In genomic region chr15:62241135-62241770, GRCh38 we compare ENCODE assay signal across 11 cellular contexts.
DNase-seq lines count a peak whose midpoint lies in the region; ATAC-seq and TF ChIP-seq lines count a peak whose summit lies in the region.
"Had no signal": no experiment of that assay in that cellular context is flagged by ENCODE, and none has a peak within 500 bp of the region (broad histone marks: within the 10 kb centered on the region; RNA-seq: fewer than 3 reads in every experiment).

No MANE protein-coding gene starts in this region.

- H3K36me3 ChIP-seq in endodermal cell (ENCODE audit: control insufficient read depth, insufficient read depth, low read length) (no peaks in the 10 kb centered on the region), smooth muscle cell (ENCODE audit: low read depth) (no peaks in the 10 kb centered on the region)

- DNase-seq in activated CD4-positive, alpha-beta T cell treated with anti-CD3 and anti-CD28 coated beads for 48 hours, result peak; percentile 18
- no peak for DNase-seq in activated CD4-positive, alpha-beta T cell treated with anti-CD3 and anti-CD28 coated beads, Interleukin-2, amount 10 ng/mL, durations not matched to agents 7 days and 5 days
- peak; percentile 53 for DNase-seq in NCI-H69 (lab: John Stamatoyannopoulos, UW)
- peak; percentile 91 for DNase-seq in endodermal cell
- no peak for DNase-seq in smooth muscle cell (lab: John Stamatoyannopoulos, UW; ENCODE audit: unreplicated experiment)
- DNase-seq in activated CD8-positive, alpha-beta memory T cell treated with anti-CD3 and anti-CD28 coated beads, Interleukin-2, amount 10 ng/mL, durations not matched to agents 7 days and 5 days, result no peak
- DNase-seq in activated CD8-positive, alpha-beta T cell treated with anti-CD3 and anti-CD28 coated beads for 36 hours, result no peak
- no peak for DNase-seq in Kasumi-1 (lab: John Stamatoyannopoulos, UW)
- DNase-seq: CD4-positive, CD25-positive, alpha-beta regulatory T cell; NCI-H1105 had no signal

- no peak overlapping the region for H3K27ac Mint-ChIP-seq in activated CD4-positive, alpha-beta T cell treated with anti-CD3 and anti-CD28 coated beads, Interleukin-2, amount 10 ng/mL, durations not matched to agents 7 days and 5 days
- H3K27ac Mint-ChIP-seq in endodermal cell, result no peak overlapping the region
- no peak overlapping the region for H3K27ac Mint-ChIP-seq in activated CD8-positive, alpha-beta memory T cell treated with anti-CD3 and anti-CD28 coated beads, Interleukin-2, amount 10 ng/mL, durations not matched to agents 7 days and 5 days
- no peak overlapping the region for H3K27ac Mint-ChIP-seq in activated CD8-positive, alpha-beta T cell treated with anti-CD3 and anti-CD28 coated beads for 36 hours

- peak; percentile 85 for TF ChIP-seq CTCF in endodermal cell (conservative IDR thresholded peaks at IDR 0.05)
- peak; percentile 20 for TF ChIP-seq CTCF in smooth muscle cell (IDR thresholded peaks at IDR 0.05; ENCODE audit: borderline replicate concordance, insufficient read depth, poor library complexity, severe bottlenecking)
- TF ChIP-seq CTCF in activated CD8-positive, alpha-beta T cell treated with anti-CD3 and anti-CD28 coated beads for 36 hours (IDR thresholded peaks at IDR 0.05), result no peak

- H3K4me1 ChIP-seq in endodermal cell (ENCODE audit: control insufficient read depth, insufficient read depth, low read length) (no peaks in the 10 kb centered on the region), smooth muscle cell (ENCODE audit: low read depth) (no peaks in the 10 kb centered on the region)

- WGBS in endodermal cell (ENCODE audit: insufficient coverage in 1 of 2, insufficient read length in 1 of 2), 2 experiments, result 81 to 100% methylated on average over 2 to 5 of the region's 5 CpGs
- WGBS in smooth muscle cell (ENCODE audit: low lambda C conversion rate), result 76% methylated on average over 5 of the region's 5 CpGs

- no peak for ATAC-seq in activated CD8-positive, alpha-beta memory T cell treated with anti-CD3 and anti-CD28 coated beads, Interleukin-2, amount 10 ng/mL, durations not matched to agents 7 days and 5 days
- no peak for ATAC-seq in activated CD8-positive, alpha-beta T cell treated with anti-CD3 and anti-CD28 coated beads for 36 hours
- ATAC-seq: sciatic nerve had no signal

- H3K9me3 ChIP-seq in endodermal cell (ENCODE audit: control insufficient read depth, low read length) (peaks cover 5% of the 10 kb centered on the region), smooth muscle cell (replicated peaks; ENCODE audit: low read depth) (peaks cover 3% of the 10 kb centered on the region)

- H3K27ac ChIP-seq in endodermal cell (ENCODE audit: low read depth, low read length) (no peak overlapping the region), smooth muscle cell (ENCODE audit: low read depth) (no peak overlapping the region)

- no peak overlapping the region for H2AFZ ChIP-seq in smooth muscle cell (ENCODE audit: low read depth)

- H3K4me2 ChIP-seq in smooth muscle cell, result no peak overlapping the region

- H3F3A ChIP-seq in smooth muscle cell (ENCODE audit: low read depth), result no peaks in the 10 kb centered on the region

- no peaks in the 10 kb centered on the region for H3K79me2 ChIP-seq in smooth muscle cell (ENCODE audit: low read depth)

- H3K9me3 Mint-ChIP-seq in activated CD4-positive, alpha-beta T cell treated with anti-CD3 and anti-CD28 coated beads, Interleukin-2, amount 10 ng/mL, durations not matched to agents 7 days and 5 days, result peaks cover 3% of the 10 kb centered on the region
- H3K9me3 Mint-ChIP-seq in endodermal cell, result peaks cover 4% of the 10 kb centered on the region
- no peaks in the 10 kb centered on the region for H3K9me3 Mint-ChIP-seq in activated CD8-positive, alpha-beta memory T cell treated with anti-CD3 and anti-CD28 coated beads, Interleukin-2, amount 10 ng/mL, durations not matched to agents 7 days and 5 days (ENCODE audit: low read depth)
- H3K9me3 Mint-ChIP-seq in activated CD8-positive, alpha-beta T cell treated with anti-CD3 and anti-CD28 coated beads for 36 hours, result no peaks in the 10 kb centered on the region

- peaks cover 2% of the 10 kb centered on the region for H3K27me3 Mint-ChIP-seq in activated CD4-positive, alpha-beta T cell treated with anti-CD3 and anti-CD28 coated beads, Interleukin-2, amount 10 ng/mL, durations not matched to agents 7 days and 5 days
- peaks cover 6% of the 10 kb centered on the region for H3K27me3 Mint-ChIP-seq in endodermal cell (ENCODE audit: insufficient read depth)
- peaks cover 13% of the 10 kb centered on the region for H3K27me3 Mint-ChIP-seq in activated CD8-positive, alpha-beta memory T cell treated with anti-CD3 and anti-CD28 coated beads, Interleukin-2, amount 10 ng/mL, durations not matched to agents 7 days and 5 days
- H3K27me3 Mint-ChIP-seq in activated CD8-positive, alpha-beta T cell treated with anti-CD3 and anti-CD28 coated beads for 36 hours, result no peaks in the 10 kb centered on the region

- no peak overlapping the region for H3K9ac ChIP-seq in endodermal cell (ENCODE audit: extremely low read depth, low read length, poor library complexity, severe bottlenecking)
- H3K9ac ChIP-seq in smooth muscle cell (ENCODE audit: low read depth), result no peak overlapping the region

- no peaks in the 10 kb centered on the region for H3K27me3 ChIP-seq in endodermal cell (ENCODE audit: control insufficient read depth, insufficient read depth, low read length, poor library complexity, severe bottlenecking)
- no peaks in the 10 kb centered on the region for H3K27me3 ChIP-seq in smooth muscle cell (ENCODE audit: low read depth)

- H3K4me1 Mint-ChIP-seq in activated CD4-positive, alpha-beta T cell treated with anti-CD3 and anti-CD28 coated beads, Interleukin-2, amount 10 ng/mL, durations not matched to agents 7 days and 5 days, result no peaks in the 10 kb centered on the region
- H3K4me1 Mint-ChIP-seq in endodermal cell, result no peaks in the 10 kb centered on the region
- H3K4me1 Mint-ChIP-seq in activated CD8-positive, alpha-beta memory T cell treated with anti-CD3 and anti-CD28 coated beads, Interleukin-2, amount 10 ng/mL, durations not matched to agents 7 days and 5 days, result no peaks in the 10 kb centered on the region
- H3K4me1 Mint-ChIP-seq in activated CD8-positive, alpha-beta T cell treated with anti-CD3 and anti-CD28 coated beads for 36 hours (ENCODE audit: low read depth), result no peaks in the 10 kb centered on the region

- POLR2A ChIA-PET in activated CD4-positive, alpha-beta T cell treated with anti-CD3 and anti-CD28 coated beads, Interleukin-2, amount 10 ng/mL, durations not matched to agents 7 days and 5 days (lab: Charles Lee), result no interaction called here
- POLR2A ChIA-PET in activated CD8-positive, alpha-beta T cell treated with anti-CD3 and anti-CD28 coated beads for 36 hours (lab: Charles Lee), result interaction anchor here (0.6 kb wide), 1 partner anchor 20 kb away, joined by 4 read pairs; no protein-coding TSS in a partner anchor

- no peaks in the 10 kb centered on the region for H3K36me3 Mint-ChIP-seq in activated CD4-positive, alpha-beta T cell treated with anti-CD3 and anti-CD28 coated beads, Interleukin-2, amount 10 ng/mL, durations not matched to agents 7 days and 5 days (ENCODE audit: low read depth)
- H3K36me3 Mint-ChIP-seq in endodermal cell (ENCODE audit: low read depth), result no peaks in the 10 kb centered on the region
- H3K36me3 Mint-ChIP-seq in activated CD8-positive, alpha-beta memory T cell treated with anti-CD3 and anti-CD28 coated beads, Interleukin-2, amount 10 ng/mL, durations not matched to agents 7 days and 5 days, result no peaks in the 10 kb centered on the region
- H3K36me3 Mint-ChIP-seq in activated CD8-positive, alpha-beta T cell treated with anti-CD3 and anti-CD28 coated beads for 36 hours (ENCODE audit: low read depth), result no peaks in the 10 kb centered on the region
- H3K36me3 Mint-ChIP-seq: CD4-positive, CD25-positive, alpha-beta regulatory T cell had no signal

- CTCF ChIA-PET in activated CD4-positive, alpha-beta T cell treated with anti-CD3 and anti-CD28 coated beads, Interleukin-2, amount 10 ng/mL, durations not matched to agents 7 days and 5 days (lab: Charles Lee), result interaction anchor here (0.6 kb wide), 1 partner anchor 13 kb away, joined by 3 read pairs; no protein-coding TSS in a partner anchor
- CTCF ChIA-PET in activated CD8-positive, alpha-beta memory T cell treated with anti-CD3 and anti-CD28 coated beads, Interleukin-2, amount 10 ng/mL, durations not matched to agents 7 days and 5 days (lab: Charles Lee), result no interaction called here
- CTCF ChIA-PET in activated CD8-positive, alpha-beta T cell treated with anti-CD3 and anti-CD28 coated beads for 36 hours (lab: Charles Lee), result interaction anchor here (0.8 to 1.7 kb wide), 5 partner anchors 10 to 116 kb away, joined by 3 to 9 read pairs (median 3); no protein-coding TSS in a partner anchor

- H3K4me3 ChIP-seq in endodermal cell (ENCODE audit: low read length) (no peak overlapping the region), smooth muscle cell (no peak overlapping the region)

- intact Hi-C loops in activated CD8-positive, alpha-beta T cell treated with anti-CD3 and anti-CD28 coated beads for 36 hours (cut with micrococcal nuclease), result no loop called here

- no peaks in the 10 kb centered on the region for H4K20me1 ChIP-seq in smooth muscle cell (ENCODE audit: low read depth)

- no peak overlapping the region for H3K4me3 Mint-ChIP-seq in activated CD4-positive, alpha-beta T cell treated with anti-CD3 and anti-CD28 coated beads, Interleukin-2, amount 10 ng/mL, durations not matched to agents 7 days and 5 days
- H3K4me3 Mint-ChIP-seq in endodermal cell, result no peak overlapping the region
- H3K4me3 Mint-ChIP-seq in activated CD8-positive, alpha-beta memory T cell treated with anti-CD3 and anti-CD28 coated beads, Interleukin-2, amount 10 ng/mL, durations not matched to agents 7 days and 5 days, result no peak overlapping the region
- no peak overlapping the region for H3K4me3 Mint-ChIP-seq in activated CD8-positive, alpha-beta T cell treated with anti-CD3 and anti-CD28 coated beads for 36 hours
- H3K4me3 Mint-ChIP-seq: CD4-positive, CD25-positive, alpha-beta regulatory T cell had no signal

Comparison
In these comparisons a context has a peak if more than half of its experiments do, and no peak if none do; other contexts are left out.
1. DNase-seq: peak in activated CD4-positive, alpha-beta T cell treated with anti-CD3 and anti-CD28 coated beads for 48 hours (single experiment), NCI-H69 (single experiment) and endodermal cell (single experiment); none in activated CD4-positive, alpha-beta T cell treated with anti-CD3 and anti-CD28 coated beads, Interleukin-2, amount 10 ng/mL, durations not matched to agents 7 days and 5 days (single experiment), smooth muscle cell (single experiment), activated CD8-positive, alpha-beta memory T cell treated with anti-CD3 and anti-CD28 coated beads, Interleukin-2, amount 10 ng/mL, durations not matched to agents 7 days and 5 days (single experiment), activated CD8-positive, alpha-beta T cell treated with anti-CD3 and anti-CD28 coated beads for 36 hours (single experiment) and Kasumi-1 (0 of 2).